1 cellular context compared by ENCODE assay signal in the genomic region with DNA sequence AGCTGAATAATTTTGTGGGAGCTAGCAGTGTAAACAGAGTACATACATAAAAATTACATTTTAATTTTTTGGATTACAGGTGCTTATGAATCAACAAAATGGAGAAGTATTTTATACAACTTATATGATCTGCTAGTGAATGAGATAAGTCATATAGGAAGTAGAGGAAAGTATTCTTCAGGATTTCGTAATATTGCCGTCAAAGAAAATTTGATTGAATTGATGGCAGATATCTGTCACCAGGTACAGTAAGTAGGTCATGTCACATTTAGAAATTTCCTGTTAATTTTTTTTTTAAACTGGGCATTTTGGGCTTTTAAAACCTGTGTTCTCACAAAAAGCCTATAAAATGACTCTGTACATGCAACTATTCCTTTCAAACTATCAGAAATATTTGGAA.
TF ChIP-seq lines count a peak whose summit lies in the region.

No MANE protein-coding gene starts in this region.

TF ChIP-seq in K562, 482 proteins besides CTCF, POLR2A, EP300 and RAD21:
- TF ChIP-seq RUNX1 (IDR thresholded peaks at IDR 0.05; ENCODE audit: low read depth) (no peak), CEBPB (tag; IDR thresholded peaks at IDR 0.05) (peak; percentile 46; the same call in 1 of the 2 replicates), TCF3 (CRISPR knock-in tag; IDR thresholded peaks at IDR 0.05) (no peak), CEBPG (CRISPR knock-in tag; IDR thresholded peaks at IDR 0.05) (no peak), CEBPG (tag; conservative IDR thresholded peaks at IDR 0.05 in 1 of 2, IDR thresholded peaks at IDR 0.05 in 1 of 2) (peak in 1 of 2 experiments; percentile 48; a peak in 1 of 4 replicates), TAF9B (IDR thresholded peaks at IDR 0.05; ENCODE audit: partially characterized antibody) (no peak), ZFP36 (IDR thresholded peaks at IDR 0.05; ENCODE audit: low read depth, low read length, partially characterized antibody) (no peak), ILF3 (IDR thresholded peaks at IDR 0.05; ENCODE audit: borderline replicate concordance) (no peak), PRMT5 (CRISPR knock-in tag; IDR thresholded peaks at IDR 0.05) (no peak)
